In genomic region chr17:76191891-76192290, GRCh38 we compare ENCODE assay signal across 12 cellular contexts. TPM values are rescaled to one million over a fixed set of nuclear protein-coding genes. Genes with fewer than 3 reads are reported as not detected.
DNase-seq lines count a peak whose midpoint lies in the region; ATAC-seq and TF ChIP-seq lines count a peak whose summit lies in the region.
"Had no signal": no experiment of that assay in that cellular context is flagged by ENCODE, and none has a peak within 500 bp of the region (broad histone marks: within the 10 kb centered on the region; RNA-seq: fewer than 3 reads in every experiment).

No MANE protein-coding gene starts in this region.

- no peak overlapping the region for H3K27ac ChIP-seq in tibial artery
- H3K27ac ChIP-seq: ascending aorta, right lobe of liver, uterus had no signal

- intact Hi-C loops in activated CD8-positive, alpha-beta T cell treated with anti-CD3 and anti-CD28 coated beads for 36 hours (cut with micrococcal nuclease): loop anchor here (5.0 kb wide), 1 partner anchor 75 kb away; the partner anchor contains the start of gene UBALD2
- intact Hi-C loops in tibial artery (cut with DNase I; ENCODE audit: low total_unique reads): no loop called here

- H3K4me3 Mint-ChIP-seq in activated CD8-positive, alpha-beta T cell treated with anti-CD3 and anti-CD28 coated beads for 36 hours: peak overlapping the region; percentile 68
- peak overlapping the region; percentile 41 to 53 for H3K4me3 Mint-ChIP-seq in stimulated activated naive B cell treated with anti-CD40 and anti-IgM and Interleukin-4, amounts not matched to agents 10 μg/mL and 1 μg/mL and 100 μg/mL, for 72 hours

- H3K4me3 ChIP-seq in tibial artery: no peak overlapping the region
- H3K4me3 ChIP-seq: ascending aorta, right lobe of liver, uterus had no signal

- CTCF ChIA-PET in activated CD8-positive, alpha-beta T cell treated with anti-CD3 and anti-CD28 coated beads for 36 hours (lab: Charles Lee): interaction anchor here (1.1 to 7.4 kb wide), 10 partner anchors 11 to 87 kb away, joined by 3 to 50 read pairs (median 8); partner anchors contain the start of genes FOXJ1 and UBALD2

- H3K4me1 ChIP-seq in tibial artery: peaks cover 0 to 7% (median 2%) of the 10 kb centered on the region in 4 donors
- H3K4me1 ChIP-seq: ascending aorta, uterus had no signal

- H3K27ac Mint-ChIP-seq in activated CD8-positive, alpha-beta T cell treated with anti-CD3 and anti-CD28 coated beads for 36 hours: peak overlapping the region; percentile 97
- H3K27ac Mint-ChIP-seq in stimulated activated naive B cell treated with anti-CD40 and anti-IgM and Interleukin-4, amounts not matched to agents 10 μg/mL and 1 μg/mL and 100 μg/mL, for 72 hours: peak overlapping the region; percentile 59

- POLR2A ChIA-PET in activated CD8-positive, alpha-beta T cell treated with anti-CD3 and anti-CD28 coated beads for 36 hours (lab: Charles Lee): interaction anchor here (0.8 to 21.1 kb wide), 17 partner anchors 8 to 296 kb away, joined by 3 to 700 read pairs (median 4); partner anchors contain the start of genes EXOC7 and UBALD2

- DNase-seq in activated T-cell treated with anti-CD3 and anti-CD28 coated beads for 24 hours (ENCODE audit: low read depth) (peak; percentile 30), NCI-H748 (lab: John Stamatoyannopoulos, UW; ENCODE audit: unreplicated experiment) (no peak), tibial artery (no peak)
- no peak for DNase-seq in activated T-cell treated with anti-CD3 and anti-CD28 coated beads, Interleukin-2, amount 50 U/mL, for 1 hour
- DNase-seq in activated CD8-positive, alpha-beta T cell treated with anti-CD3 and anti-CD28 coated beads for 36 hours: peak; percentile 65
- peak; percentile 18 for DNase-seq in stimulated activated naive B cell treated with anti-CD40 and anti-IgM and Interleukin-4, amounts not matched to agents 10 μg/mL and 1 μg/mL and 100 μg/mL, for 72 hours
- DNase-seq: NK-92 treated with Interleukin-12 subunit alpha and Interleukin-12 subunit beta, amount 100 ng/mL, for 24 hours; right lobe of liver; uterus had no signal

- H3K36me3 ChIP-seq in tibial artery: no peaks in the 10 kb centered on the region
- H3K36me3 ChIP-seq: ascending aorta, right lobe of liver, uterus had no signal

- peaks cover 0 to 30% of the 10 kb centered on the region in 2 donors for H3K27me3 ChIP-seq in tibial artery
- H3K27me3 ChIP-seq: ascending aorta, right lobe of liver, uterus had no signal

- H3K27me3 Mint-ChIP-seq in activated CD8-positive, alpha-beta T cell treated with anti-CD3 and anti-CD28 coated beads for 36 hours: no peaks in the 10 kb centered on the region
- no peaks in the 10 kb centered on the region for H3K27me3 Mint-ChIP-seq in stimulated activated naive B cell treated with anti-CD40 and anti-IgM and Interleukin-4, amounts not matched to agents 10 μg/mL and 1 μg/mL and 100 μg/mL, for 72 hours

- ATAC-seq in HG02973 (IDR thresholded peaks at IDR 0.05; ENCODE audit: unreplicated experiment): peak; percentile 57
- ATAC-seq in activated CD8-positive, alpha-beta T cell treated with anti-CD3 and anti-CD28 coated beads for 36 hours: peak; percentile 82
- peak; percentile 96 to 97 for ATAC-seq in stimulated activated naive B cell treated with anti-CD40 and anti-IgM and Interleukin-4, amounts not matched to agents 10 μg/mL and 1 μg/mL and 100 μg/mL, for 72 hours (replicated peaks)
- no peak for ATAC-seq in GM18868 (IDR thresholded peaks at IDR 0.05; ENCODE audit: unreplicated experiment)

- no peaks in the 10 kb centered on the region for H3K9me3 ChIP-seq in tibial artery
- H3K9me3 ChIP-seq: ascending aorta, right lobe of liver, uterus had no signal

- peaks cover 77% of the 10 kb centered on the region for H3K4me1 Mint-ChIP-seq in activated CD8-positive, alpha-beta T cell treated with anti-CD3 and anti-CD28 coated beads for 36 hours (ENCODE audit: low read depth)
- H3K4me1 Mint-ChIP-seq in stimulated activated naive B cell treated with anti-CD40 and anti-IgM and Interleukin-4, amounts not matched to agents 10 μg/mL and 1 μg/mL and 100 μg/mL, for 72 hours: peaks cover 19 to 51% of the 10 kb centered on the region in 2 donors

- H3K36me3 Mint-ChIP-seq in activated CD8-positive, alpha-beta T cell treated with anti-CD3 and anti-CD28 coated beads for 36 hours (ENCODE audit: low read depth): peaks cover 38% of the 10 kb centered on the region
- no peaks in the 10 kb centered on the region for H3K36me3 Mint-ChIP-seq in stimulated activated naive B cell treated with anti-CD40 and anti-IgM and Interleukin-4, amounts not matched to agents 10 μg/mL and 1 μg/mL and 100 μg/mL, for 72 hours

- no peaks in the 10 kb centered on the region for H3K9me3 Mint-ChIP-seq in activated CD8-positive, alpha-beta T cell treated with anti-CD3 and anti-CD28 coated beads for 36 hours
- H3K9me3 Mint-ChIP-seq in stimulated activated naive B cell treated with anti-CD40 and anti-IgM and Interleukin-4, amounts not matched to agents 10 μg/mL and 1 μg/mL and 100 μg/mL, for 72 hours: no peaks in the 10 kb centered on the region

- TF ChIP-seq CTCF in activated CD8-positive, alpha-beta T cell treated with anti-CD3 and anti-CD28 coated beads for 36 hours (IDR thresholded peaks at IDR 0.05): no peak
- TF ChIP-seq CTCF in tibial artery (IDR thresholded peaks at IDR 0.05): no peak

RNA-seq across cellular contexts. Expression of gene RNF157, which starts 48.4 kb away (rescaled TPM):
- total RNA-seq in activated CD8-positive, alpha-beta T cell treated with anti-CD3 and anti-CD28 coated beads for 36 hours: 10 to 100 TPM; 37.2 to 44.5 TPM

RNA-seq across cellular contexts. Expression of gene FOXJ1, which starts 50.8 kb away (rescaled TPM):
- 10 to 100 TPM; 11.1 to 11.6 TPM for total RNA-seq in activated CD8-positive, alpha-beta T cell treated with anti-CD3 and anti-CD28 coated beads for 36 hours
- total RNA-seq: ascending aorta had no signal

Comparison
In these comparisons a context has a peak if more than half of its experiments do, and no peak if none do; other contexts are left out.
1. DNase-seq: peak in activated T-cell treated with anti-CD3 and anti-CD28 coated beads for 24 hours (single experiment), activated CD8-positive, alpha-beta T cell treated with anti-CD3 and anti-CD28 coated beads for 36 hours (single experiment) and stimulated activated naive B cell treated with anti-CD40 and anti-IgM and Interleukin-4, amounts not matched to agents 10 μg/mL and 1 μg/mL and 100 μg/mL, for 72 hours (single experiment); none in activated T-cell treated with anti-CD3 and anti-CD28 coated beads, Interleukin-2, amount 50 U/mL, for 1 hour (single experiment), NCI-H748 (single experiment) and tibial artery (0 of 2).